13 cellular contexts compared by ENCODE assay signal in genomic region chr13:98927954-98928927, GRCh38. TPM values are rescaled to one million over a fixed set of nuclear protein-coding genes. Genes with fewer than 3 reads are reported as not detected.
DNase-seq lines count a peak whose midpoint lies in the region; FAIRE-seq and TF ChIP-seq lines count a peak whose summit lies in the region.
"Had no signal": no experiment of that assay in that cellular context is flagged by ENCODE, and none has a peak within 500 bp of the region (broad histone marks: within the 10 kb centered on the region; RNA-seq: fewer than 3 reads in every experiment).

No MANE protein-coding gene starts in this region.

- no peak overlapping the region for H3K4me2 ChIP-seq in MM.1S (ENCODE audit: low read depth, low read length)

- H3K27ac ChIP-seq in subcutaneous abdominal adipose tissue (ENCODE audit: low read depth, low read length) (peak overlapping the region; percentile 61), MM.1S (ENCODE audit: low read length) (no peak overlapping the region)
- H3K27ac ChIP-seq: right lobe of liver had no signal

- H3K9ac ChIP-seq in subcutaneous abdominal adipose tissue (ENCODE audit: low read length in 5 of 5) (no peak overlapping the region), MM.1S (ENCODE audit: low read length) (no peak overlapping the region)

- H3K4me1 ChIP-seq in subcutaneous abdominal adipose tissue (ENCODE audit: control insufficient read depth in 5 of 5, insufficient read depth in 5 of 5, low read length in 5 of 5) (peaks cover 0 to 34% (median 13%) of the 10 kb centered on the region in 5 donors), MM.1S (ENCODE audit: low read length) (no peaks in the 10 kb centered on the region)
- H3K4me1 ChIP-seq: right lobe of liver had no signal

- no peaks in the 10 kb centered on the region for H4K20me1 ChIP-seq in MM.1S (ENCODE audit: insufficient read depth, low read length)

- H3F3A ChIP-seq in MM.1S (ENCODE audit: insufficient read depth, low read length), result no peaks in the 10 kb centered on the region

- H3K27me3 ChIP-seq in subcutaneous abdominal adipose tissue (ENCODE audit: control insufficient read depth in 5 of 5, insufficient read depth in 4 of 5, low read length in 5 of 5), result no peaks in the 10 kb centered on the region
- no peaks in the 10 kb centered on the region for H3K27me3 ChIP-seq in MM.1S (replicated peaks; ENCODE audit: insufficient read depth, low read length)
- H3K27me3 ChIP-seq: right lobe of liver had no signal

- no peak overlapping the region for H2AFZ ChIP-seq in MM.1S (ENCODE audit: low read length)

- no peak overlapping the region for H3K4me3 ChIP-seq in subcutaneous abdominal adipose tissue (ENCODE audit: low read depth in 1 of 5, low read length in 5 of 5)
- H3K4me3 ChIP-seq in MM.1S (ENCODE audit: low read length), result no peak overlapping the region
- H3K4me3 ChIP-seq: right lobe of liver had no signal

- H3K36me3 ChIP-seq in subcutaneous abdominal adipose tissue (ENCODE audit: control insufficient read depth in 5 of 5, insufficient read depth in 5 of 5, low read length in 5 of 5), result peaks cover 0 to 2% (median 0%) of the 10 kb centered on the region in 5 donors
- H3K36me3 ChIP-seq in MM.1S (replicated peaks; ENCODE audit: insufficient read depth, low read length), result no peaks in the 10 kb centered on the region
- H3K36me3 ChIP-seq: right lobe of liver had no signal

- DNase-seq in H54 (ENCODE audit: insufficient read length, low spot score), result no peak
- DNase-seq in dermis blood vessel endothelial cell, result peak; percentile 76
- peak; percentile 77 for DNase-seq in iris pigment epithelial cell (ENCODE audit: low read depth)
- no peak for DNase-seq in 8988T
- DNase-seq in MM.1S, result no peak
- DNase-seq in NCI-H82 treated with DMSO at 0.1 percent for 48 hours (lab: John Stamatoyannopoulos, UW; ENCODE audit: unreplicated experiment), result no peak
- DNase-seq in HTR-8/SVneo (ENCODE audit: insufficient read length, low spot score), result no peak
- DNase-seq: activated CD4-positive, alpha-beta memory T cell treated with anti-CD3 and anti-CD28 coated beads, Interleukin-2, amount 10 ng/mL, durations not matched to agents 7 days and 5 days; activated naive CD8-positive, alpha-beta T cell treated with anti-CD3 and anti-CD28 coated beads for 36 hours; DMS79 treated with DMSO at 0.1 percent for 48 hours; right lobe of liver; stimulated activated CD8-positive, alpha-beta memory T cell treated with anti-CD3 and anti-CD28 coated beads, Interleukin-4, amount 100 ng/mL, for 48 hours had no signal

- no peak for TF ChIP-seq POLR2A in H54 (IDR thresholded peaks at IDR 0.05; ENCODE audit: low read depth, low read length)

- TF ChIP-seq CTCF in MM.1S (IDR thresholded peaks at IDR 0.05; ENCODE audit: low read length), result no peak

- no peaks in the 10 kb centered on the region for H3K9me2 ChIP-seq in MM.1S (replicated peaks; ENCODE audit: insufficient read depth, low read length)

- H3K79me2 ChIP-seq in MM.1S (ENCODE audit: low read length), result no peaks in the 10 kb centered on the region

- FAIRE-seq in H54 (lab: Jason Lieb, UNC) (peak; percentile 96), HTR-8/SVneo (lab: Jason Lieb, UNC) (no peak)

- H3K9me3 ChIP-seq in subcutaneous abdominal adipose tissue (ENCODE audit: control insufficient read depth in 5 of 5, low read length in 5 of 5) (no peaks in the 10 kb centered on the region), MM.1S (replicated peaks; ENCODE audit: insufficient read depth, low read length) (no peaks in the 10 kb centered on the region)

RNA-seq across cellular contexts. Expression of gene DOCK9, which starts 49.6 kb away (rescaled TPM):
- total RNA-seq in dermis blood vessel endothelial cell, result 556 and 666 TPM in 2 replicates

Comparison
In these comparisons a context has a peak if more than half of its experiments do, and no peak if none do; other contexts are left out.
1. DNase-seq: peak in dermis blood vessel endothelial cell (single experiment) and iris pigment epithelial cell (single experiment); none in H54 (single experiment), 8988T (single experiment), MM.1S (single experiment), NCI-H82 treated with DMSO at 0.1 percent for 48 hours (single experiment) and HTR-8/SVneo (single experiment).